1 cellular context compared by ENCODE assay signal in genomic region chr21:43713123-43713522, GRCh38. TPM values are rescaled to one million over a fixed set of nuclear protein-coding genes. Genes with fewer than 3 reads are reported as not detected.
"Had no signal": no experiment of that assay in that cellular context is flagged by ENCODE, and none has a peak within 500 bp of the region (broad histone marks: within the 10 kb centered on the region; RNA-seq: fewer than 3 reads in every experiment).

No MANE protein-coding gene starts in this region.

RNA-seq across cellular contexts. Expression of gene HSF2BP, which starts 53.8 kb away (rescaled TPM):
- total RNA-seq: left ventricle myocardium superior had no signal
